23 cellular contexts compared by ENCODE assay signal in genomic region chr2:49928541-49928940, GRCh38.
DNase-seq lines count a peak whose midpoint lies in the region; ATAC-seq, FAIRE-seq and TF ChIP-seq lines count a peak whose summit lies in the region.
"Had no signal": no experiment of that assay in that cellular context is flagged by ENCODE, and none has a peak within 500 bp of the region (broad histone marks: within the 10 kb centered on the region; RNA-seq: fewer than 3 reads in every experiment).

No MANE protein-coding gene starts in this region.

- H3K9me1 ChIP-seq in IMR-90 (ENCODE audit: insufficient read depth, low read length), result no peaks in the 10 kb centered on the region

- WGBS in IMR-90 (ENCODE audit: extremely low coverage in 2 of 2, insufficient read length in 1 of 2), 2 experiments, result no CpG with 5 or more reads among the region's 3 CpGs
- WGBS in mesenchymal stem cell, result 54% methylated on average over 2 of the region's 3 CpGs
- 77 to 80% (median 78%) methylated on average over 3 of the region's 3 CpGs for WGBS in psoas muscle, 3 donors

- no peak overlapping the region for H4K5ac ChIP-seq in IMR-90 (ENCODE audit: low read depth, low read length)

- no peak overlapping the region for H3K14ac ChIP-seq in IMR-90 (replicated peaks; ENCODE audit: low read depth, low read length)
- H3K14ac ChIP-seq in mesenchymal stem cell (ENCODE audit: low read length in 2 of 2), result no peak overlapping the region

- H3K36me3 ChIP-seq in IMR-90 (ENCODE audit: control insufficient read depth, insufficient read depth, low read length), result no peaks in the 10 kb centered on the region
- no peaks in the 10 kb centered on the region for H3K36me3 ChIP-seq in astrocyte (ENCODE audit: insufficient read depth, low read length)
- no peaks in the 10 kb centered on the region for H3K36me3 ChIP-seq in mesenchymal stem cell (ENCODE audit: control insufficient read depth in 1 of 2, insufficient read depth in 2 of 2, low read depth in 1 of 2, low read length in 2 of 2)
- H3K36me3 ChIP-seq in psoas muscle (ENCODE audit: insufficient read depth in 1 of 2, low read depth in 1 of 2), result no peaks in the 10 kb centered on the region
- H3K36me3 ChIP-seq: BE2C had no signal

- TF ChIP-seq CTCF in IMR-90 (conservative IDR thresholded peaks at IDR 0.05; ENCODE audit: low read depth, low read length) (no peak), astrocyte (IDR thresholded peaks at IDR 0.05; ENCODE audit: insufficient read depth, low read depth, low read length) (no peak), psoas muscle (IDR thresholded peaks at IDR 0.05) (no peak)

- no peak for FAIRE-seq in astrocyte (lab: Jason Lieb, UNC)
- FAIRE-seq: A204.1, GM12878 had no signal

- H3K4me2 ChIP-seq in IMR-90 (ENCODE audit: low read depth, low read length) (no peak overlapping the region), astrocyte (ENCODE audit: low read length) (no peak overlapping the region), mesenchymal stem cell (ENCODE audit: low read length, poor library complexity, severe bottlenecking) (no peak overlapping the region)

- TF ChIP-seq RAD21 in IMR-90 (IDR thresholded peaks at IDR 0.05; ENCODE audit: low read length), result no peak

- H3K9me3 Mint-ChIP-seq in astrocyte (ENCODE audit: unreplicated experiment), result no peaks in the 10 kb centered on the region

- peak overlapping the region; percentile 64 for H3K27ac Mint-ChIP-seq in astrocyte (ENCODE audit: unreplicated experiment)
- H3K27ac Mint-ChIP-seq: CD4-positive, CD25-positive, alpha-beta regulatory T cell; CD8-positive, alpha-beta memory T cell; HFFc6 had no signal

- H4K91ac ChIP-seq in IMR-90 (ENCODE audit: insufficient read depth, low read depth, low read length) (no peak overlapping the region), mesenchymal stem cell (ENCODE audit: low read length) (no peak overlapping the region)

- H3K27me3 ChIP-seq in IMR-90 (ENCODE audit: control insufficient read depth, insufficient read depth, low read length) (no peaks in the 10 kb centered on the region), astrocyte (ENCODE audit: insufficient read depth, low read length) (no peaks in the 10 kb centered on the region), mesenchymal stem cell (ENCODE audit: control insufficient read depth in 1 of 2, insufficient read depth in 1 of 2, low read length in 2 of 2) (no peaks in the 10 kb centered on the region), psoas muscle (ENCODE audit: insufficient read depth in 3 of 3, low read length in 2 of 3) (no peaks in the 10 kb centered on the region)
- H3K27me3 ChIP-seq: BE2C had no signal

- intact Hi-C loops in IMR-90 (cut with micrococcal nuclease), result no loop called here
- intact Hi-C loops in psoas muscle (cut with DNase I), result no loop called here

- H2AK9ac ChIP-seq in IMR-90 (replicated peaks; ENCODE audit: low read depth, low read length, poor library complexity), result no peak overlapping the region

- no TSS peak for BruUV-seq in IMR-90 (replicated peaks; lab: Mats Ljungman, UMichigan)

- POLR2A ChIA-PET in IMR-90 (lab: Charles Lee; ENCODE audit: unreplicated experiment), result no interaction called here

- H4K20me1 ChIP-seq in IMR-90 (ENCODE audit: insufficient read depth, low read length) (no peaks in the 10 kb centered on the region), astrocyte (ENCODE audit: insufficient read depth, low read length) (no peaks in the 10 kb centered on the region)

- peaks cover 2% of the 10 kb centered on the region for H3K27me3 Mint-ChIP-seq in astrocyte (ENCODE audit: low read depth, unreplicated experiment)
- H3K27me3 Mint-ChIP-seq: CD4-positive, CD25-positive, alpha-beta regulatory T cell had no signal

- H2AK5ac ChIP-seq in IMR-90 (ENCODE audit: low read depth, low read length) (no peak overlapping the region), mesenchymal stem cell (ENCODE audit: low read length, severe bottlenecking) (no peak overlapping the region)

- no peak overlapping the region for H3K27ac ChIP-seq in IMR-90 (ENCODE audit: insufficient read depth, low read length)
- no peak overlapping the region for H3K27ac ChIP-seq in astrocyte (ENCODE audit: low read depth, low read length)
- no peak overlapping the region for H3K27ac ChIP-seq in mesenchymal stem cell (ENCODE audit: low read length, poor library complexity, severe bottlenecking)
- H3K27ac ChIP-seq in psoas muscle, result no peak overlapping the region

- H3K36me3 Mint-ChIP-seq in astrocyte (ENCODE audit: low read depth, unreplicated experiment), result no peaks in the 10 kb centered on the region
- H3K36me3 Mint-ChIP-seq: CD4-positive, CD25-positive, alpha-beta regulatory T cell; CD8-positive, alpha-beta memory T cell had no signal

- H3K4me3 ChIP-seq in IMR-90 (ENCODE audit: insufficient read depth, low read depth, low read length) (no peak overlapping the region), astrocyte (ENCODE audit: insufficient read depth, low read depth, low read length) (no peak overlapping the region), mesenchymal stem cell (ENCODE audit: insufficient read depth in 1 of 2, low read depth in 1 of 2, low read length in 2 of 2) (no peak overlapping the region), psoas muscle (no peak overlapping the region)
- H3K4me3 ChIP-seq: GM12878 had no signal

- no peaks in the 10 kb centered on the region for H3K79me2 ChIP-seq in astrocyte (ENCODE audit: insufficient read depth, low read length)

- dilution Hi-C loops in IMR-90 (cut with HindIII; ENCODE audit: low sequenced_read_pairs, unreplicated experiment), result no loop called here

- H3K4me1 ChIP-seq in IMR-90 (ENCODE audit: control insufficient read depth, insufficient read depth, low read length), result no peaks in the 10 kb centered on the region
- H3K4me1 ChIP-seq in astrocyte (ENCODE audit: insufficient read depth, low read length), result no peaks in the 10 kb centered on the region
- no peaks in the 10 kb centered on the region for H3K4me1 ChIP-seq in mesenchymal stem cell (ENCODE audit: control insufficient read depth, insufficient read depth, low read depth, low read length)
- H3K4me1 ChIP-seq in psoas muscle, result no peaks in the 10 kb centered on the region
- H3K4me1 ChIP-seq: BE2C had no signal

- H3K4me1 Mint-ChIP-seq in astrocyte (ENCODE audit: low read depth, unreplicated experiment), result peaks cover 9% of the 10 kb centered on the region
- H3K4me1 Mint-ChIP-seq: CD8-positive, alpha-beta memory T cell had no signal

- H2BK15ac ChIP-seq in IMR-90 (ENCODE audit: low read depth, low read length), result no peak overlapping the region
- H2BK15ac ChIP-seq in mesenchymal stem cell (ENCODE audit: low read depth, poor library complexity, severe bottlenecking), result no peak overlapping the region

- H4K8ac ChIP-seq in IMR-90 (ENCODE audit: low read depth in 2 of 2, low read length in 2 of 2) (no peak overlapping the region), mesenchymal stem cell (ENCODE audit: low read length) (no peak overlapping the region)

- no peak for ATAC-seq in IMR-90 (ENCODE audit: low read depth)
- no peak for ATAC-seq in psoas muscle
- ATAC-seq: GM12878, HCT116 had no signal

- CTCF ChIA-PET in IMR-90 (lab: Yijun Ruan, JAX), result interaction anchor here (0.6 kb wide), 1 partner anchor 29 kb away, joined by 3 read pairs; no protein-coding TSS in a partner anchor

- no peak overlapping the region for H3K4me3 Mint-ChIP-seq in astrocyte (ENCODE audit: unreplicated experiment)
- H3K4me3 Mint-ChIP-seq: CD4-positive, CD25-positive, alpha-beta regulatory T cell; CD8-positive, alpha-beta memory T cell; HFFc6 had no signal

- H3K56ac ChIP-seq in IMR-90 (ENCODE audit: extremely low read depth, insufficient read depth, low read length), result no peak overlapping the region

- no peak overlapping the region for H2BK5ac ChIP-seq in IMR-90 (ENCODE audit: low read depth, low read length, poor library complexity, severe bottlenecking)
- H2BK5ac ChIP-seq in mesenchymal stem cell (ENCODE audit: low read depth, low read length, poor library complexity, severe bottlenecking), result no peak overlapping the region

- H3K79me1 ChIP-seq in IMR-90 (ENCODE audit: low read depth in 1 of 2, low read length in 2 of 2) (no peaks in the 10 kb centered on the region), mesenchymal stem cell (replicated peaks; ENCODE audit: low read length, poor library complexity, severe bottlenecking) (no peaks in the 10 kb centered on the region)

- no peak overlapping the region for H3K9ac ChIP-seq in IMR-90 (ENCODE audit: low read depth, low read length)
- no peak overlapping the region for H3K9ac ChIP-seq in astrocyte (ENCODE audit: low read length)
- no peak overlapping the region for H3K9ac ChIP-seq in mesenchymal stem cell (ENCODE audit: low read length)

- H3K9me3 ChIP-seq in IMR-90 (ENCODE audit: control insufficient read depth, insufficient read depth, low read length) (peaks cover 8% of the 10 kb centered on the region), astrocyte (ENCODE audit: insufficient read depth, low read depth, low read length) (no peaks in the 10 kb centered on the region), mesenchymal stem cell (ENCODE audit: control insufficient read depth, low read length) (no peaks in the 10 kb centered on the region), psoas muscle (no peaks in the 10 kb centered on the region)
- H3K9me3 ChIP-seq: BE2C had no signal

- H3K4ac ChIP-seq in IMR-90 (ENCODE audit: low read depth, low read length), result no peak overlapping the region
- H3K4ac ChIP-seq in mesenchymal stem cell (ENCODE audit: low read depth in 1 of 2, low read length in 2 of 2), result no peak overlapping the region

- H3K18ac ChIP-seq in IMR-90 (ENCODE audit: low read depth, low read length) (no peak overlapping the region), mesenchymal stem cell (ENCODE audit: low read depth in 1 of 2, low read length in 2 of 2) (no peak overlapping the region)

- H2BK120ac ChIP-seq in IMR-90 (ENCODE audit: low read depth, low read length) (no peak overlapping the region), mesenchymal stem cell (ENCODE audit: low read depth, low read length) (no peak overlapping the region)

- TF ChIP-seq POLR2A in IMR-90 (IDR thresholded peaks at IDR 0.05; ENCODE audit: low read depth, low read length), result no peak

- in situ Hi-C loops in IMR-90 (cut with MboI; ENCODE audit: low sequenced_read_pairs), result no loop called here

- H2AFZ ChIP-seq in IMR-90 (replicated peaks; ENCODE audit: low read length, poor library complexity) (no peak overlapping the region), astrocyte (ENCODE audit: low read depth, low read length) (no peak overlapping the region), mesenchymal stem cell (ENCODE audit: low read depth, low read length) (no peak overlapping the region)

- no peak overlapping the region for H3K23ac ChIP-seq in IMR-90 (ENCODE audit: low read depth, low read length)
- no peak overlapping the region for H3K23ac ChIP-seq in mesenchymal stem cell (ENCODE audit: low read length in 2 of 2)

- no peak overlapping the region for H2BK12ac ChIP-seq in mesenchymal stem cell (ENCODE audit: low read length in 2 of 2)

- DNase-seq in IMR-90 (no peak), astrocyte (ENCODE audit: low read depth) (peak; percentile 10), mesenchymal stem cell (peak; percentile 18), anterior cingulate cortex (lab: John Stamatoyannopoulos, UW) (no peak), psoas muscle (no peak), iPS-NIHi11 (ENCODE audit: low spot score) (no peak)
- no peak for DNase-seq in activated CD4-positive, CD25-positive, alpha-beta regulatory T cell (lab: John Stamatoyannopoulos, UW)
- DNase-seq: ACHN; BE2C; C1 segment of cervical spinal cord; CD4-positive, CD25-positive, alpha-beta regulatory T cell; CD8-positive, alpha-beta memory T cell; COR-L47; DMS 273 treated with DMSO at 0.1 percent for 48 hours; DMS53; DND-41; EL; GOT3; H7; HFFc6 had no signal

- no peak overlapping the region for H2BK20ac ChIP-seq in IMR-90 (ENCODE audit: low read depth, low read length)

Comparison
In these comparisons a context has a peak if more than half of its experiments do, and no peak if none do; other contexts are left out.
1. DNase-seq: peak in astrocyte (single experiment) and mesenchymal stem cell (single experiment); none in IMR-90 (single experiment), anterior cingulate cortex (0 of 58), psoas muscle (0 of 2), activated CD4-positive, CD25-positive, alpha-beta regulatory T cell (0 of 4) and iPS-NIHi11 (single experiment).